25 cellular contexts compared by ENCODE assay signal in genomic region chr12:122050706-122051105, GRCh38. TPM values are rescaled to one million over a fixed set of nuclear protein-coding genes. Genes with fewer than 3 reads are reported as not detected.
A peak's percentile ranks its signal among the peaks of the same experiment; 100 is the strongest.
DNase-seq lines count a peak whose midpoint lies in the region; ATAC-seq, FAIRE-seq and TF ChIP-seq lines count a peak whose summit lies in the region.
"Had no signal": no experiment of that assay in that cellular context is flagged by ENCODE, and none has a peak within 500 bp of the region (broad histone marks: within the 10 kb centered on the region; RNA-seq: fewer than 3 reads in every experiment).

No MANE protein-coding gene starts in this region.

- no peak overlapping the region for H3K4me3 Mint-ChIP-seq in activated CD4-positive, alpha-beta T cell treated with anti-CD3 and anti-CD28 coated beads, Interleukin-2, amount 10 ng/mL, durations not matched to agents 24 days and 14 days
- H3K4me3 Mint-ChIP-seq: activated naive CD8-positive, alpha-beta T cell treated with anti-CD3 and anti-CD28 coated beads, Interleukin-2, amount 50 U/mL, for 24 hours; CD8-positive, alpha-beta T cell; GM23338 had no signal

- H3K27ac ChIP-seq in body of pancreas (peak overlapping the region; percentile 58 to 80 (median 77)), gastroesophageal sphincter (peak overlapping the region; percentile 0 to 78 (median 70)), pancreas (peak overlapping the region; percentile 49 to 86 (median 72)), upper lobe of right lung (peak overlapping the region; percentile 30)
- H3K27ac ChIP-seq: neutrophil, PC-9, SJSA1 had no signal

- no peak for TF ChIP-seq EP300 in gastroesophageal sphincter (IDR thresholded peaks at IDR 0.05)

- H3K27ac Mint-ChIP-seq in activated CD4-positive, alpha-beta T cell treated with anti-CD3 and anti-CD28 coated beads, Interleukin-2, amount 10 ng/mL, durations not matched to agents 24 days and 14 days: no peak overlapping the region
- H3K27ac Mint-ChIP-seq: activated naive CD8-positive, alpha-beta T cell treated with anti-CD3 and anti-CD28 coated beads, Interleukin-2, amount 50 U/mL, for 24 hours; CD8-positive, alpha-beta T cell; GM23338 had no signal

- DNase-seq in body of pancreas: no peak
- DNase-seq in pancreas: no peak
- DNase-seq in upper lobe of right lung: no peak
- no peak for DNase-seq in MG63
- no peak for DNase-seq in activated CD4-positive, alpha-beta T cell treated with anti-CD3 and anti-CD28 coated beads, Interleukin-2, amount 10 ng/mL, durations not matched to agents 24 days and 14 days
- no peak for DNase-seq in NCI-H2029 treated with DMSO at 0.1 percent for 48 hours (lab: John Stamatoyannopoulos, UW)
- DNase-seq: activated CD4-positive, alpha-beta T cell treated with anti-CD3 and anti-CD28 coated beads, Interleukin-2, amount 50 U/mL, for 1 hour; activated effector memory CD4-positive, alpha-beta T cell treated with Interleukin-2 at 50 U/mL for 16 hours; activated naive CD8-positive, alpha-beta T cell treated with anti-CD3 and anti-CD28 coated beads, Interleukin-2, amount 50 U/mL, for 24 hours; caudate nucleus; CD8-positive, alpha-beta T cell; GF-D8; KBM-7; mucosa of descending colon; NCI-H187 treated with DMSO at 0.1 percent for 48 hours; NCI-H226; PC-9; T-helper 2 cell; testis had no signal

- ATAC-seq in body of pancreas: no peak
- ATAC-seq in gastroesophageal sphincter: no peak
- ATAC-seq in pancreas: no peak
- ATAC-seq in upper lobe of right lung: no peak
- ATAC-seq: activated naive CD8-positive, alpha-beta T cell treated with anti-CD3 and anti-CD28 coated beads, Interleukin-2, amount 50 U/mL, for 24 hours; CD8-positive, alpha-beta T cell; GM23338; mucosa of descending colon; sciatic nerve had no signal

- 82 to 86% methylated on average over 20 of the region's 20 CpGs for WGBS in body of pancreas, 2 donors
- WGBS in gastroesophageal sphincter (ENCODE audit: low coverage in 1 of 2), 2 donors: 40 to 79% methylated on average over 1 to 18 of the region's 20 CpGs
- WGBS in pancreas, 2 donors: 81 to 88% methylated on average over 20 of the region's 20 CpGs

- no peaks in the 10 kb centered on the region for H3K27me3 ChIP-seq in body of pancreas
- no peaks in the 10 kb centered on the region for H3K27me3 ChIP-seq in gastroesophageal sphincter
- H3K27me3 ChIP-seq in pancreas: no peaks in the 10 kb centered on the region
- no peaks in the 10 kb centered on the region for H3K27me3 ChIP-seq in upper lobe of right lung
- no peaks in the 10 kb centered on the region for H3K27me3 ChIP-seq in MG63
- H3K27me3 ChIP-seq: neutrophil, SJSA1, testis had no signal

- no peaks in the 10 kb centered on the region for H3K9me3 Mint-ChIP-seq in activated CD4-positive, alpha-beta T cell treated with anti-CD3 and anti-CD28 coated beads, Interleukin-2, amount 10 ng/mL, durations not matched to agents 24 days and 14 days
- H3K9me3 Mint-ChIP-seq: activated naive CD8-positive, alpha-beta T cell treated with anti-CD3 and anti-CD28 coated beads, Interleukin-2, amount 50 U/mL, for 24 hours; CD8-positive, alpha-beta T cell; GM23338 had no signal

- H3K9me3 ChIP-seq in body of pancreas (no peaks in the 10 kb centered on the region), gastroesophageal sphincter (no peaks in the 10 kb centered on the region), pancreas (no peaks in the 10 kb centered on the region), upper lobe of right lung (no peaks in the 10 kb centered on the region), MG63 (no peaks in the 10 kb centered on the region)
- H3K9me3 ChIP-seq: mucosa of descending colon, neutrophil, SJSA1, testis had no signal

- H3K4me1 ChIP-seq in body of pancreas: peaks cover 34% of the 10 kb centered on the region
- H3K4me1 ChIP-seq in gastroesophageal sphincter: peaks cover 0 to 41% (median 13%) of the 10 kb centered on the region in 3 donors
- peaks cover 10 to 22% (median 16%) of the 10 kb centered on the region in 3 donors for H3K4me1 ChIP-seq in pancreas
- peaks cover 18% of the 10 kb centered on the region for H3K4me1 ChIP-seq in upper lobe of right lung

- no peak for FAIRE-seq in pancreas (lab: Jason Lieb, UNC)
- FAIRE-seq: GM19239 had no signal

- H3K4me3 ChIP-seq in body of pancreas (no peak overlapping the region), gastroesophageal sphincter (no peak overlapping the region), pancreas (no peak overlapping the region), upper lobe of right lung (no peak overlapping the region), MG63 (no peak overlapping the region)
- H3K4me3 ChIP-seq: GM23338, mucosa of descending colon, PC-9, SJSA1, testis had no signal

- H3K36me3 ChIP-seq in body of pancreas (replicated peaks in 1 of 2; ENCODE audit: insufficient read depth in 1 of 2, low read depth in 2 of 2) (peaks cover 0 to 6% of the 10 kb centered on the region in 2 donors), gastroesophageal sphincter (peaks cover 0 to 28% of the 10 kb centered on the region in 2 donors), pancreas (peaks cover 0 to 19% (median 0%) of the 10 kb centered on the region in 3 donors), upper lobe of right lung (peaks cover 3% of the 10 kb centered on the region), MG63 (no peaks in the 10 kb centered on the region)
- H3K36me3 ChIP-seq: neutrophil had no signal

- TF ChIP-seq CTCF in body of pancreas (IDR thresholded peaks at IDR 0.05) (no peak), gastroesophageal sphincter (IDR thresholded peaks at IDR 0.05) (no peak), pancreas (IDR thresholded peaks at IDR 0.05) (no peak), upper lobe of right lung (IDR thresholded peaks at IDR 0.05) (no peak)

- no peak for TF ChIP-seq POLR2A in body of pancreas (IDR thresholded peaks at IDR 0.05)
- TF ChIP-seq POLR2A in gastroesophageal sphincter (IDR thresholded peaks at IDR 0.05): no peak

- intact Hi-C loops in body of pancreas (cut with DNase I) (no loop called here), pancreas (cut with DNase I) (loop anchor here in 2 of 3 donors (5.0 to 10.0 kb wide), 2 partner anchors 72 to 134 kb away; partner anchors contain the start of gene LRRC43 (in 1 of the 2)), upper lobe of right lung (cut with DNase I) (no loop called here)
- intact Hi-C loops in activated CD4-positive, alpha-beta T cell treated with anti-CD3 and anti-CD28 coated beads, Interleukin-2, amount 10 ng/mL, durations not matched to agents 24 days and 14 days (cut with micrococcal nuclease): no loop called here

- peaks cover 6% of the 10 kb centered on the region for H3K4me1 Mint-ChIP-seq in activated CD4-positive, alpha-beta T cell treated with anti-CD3 and anti-CD28 coated beads, Interleukin-2, amount 10 ng/mL, durations not matched to agents 24 days and 14 days

- H3K36me3 Mint-ChIP-seq in activated CD4-positive, alpha-beta T cell treated with anti-CD3 and anti-CD28 coated beads, Interleukin-2, amount 10 ng/mL, durations not matched to agents 24 days and 14 days (ENCODE audit: low read depth): no peaks in the 10 kb centered on the region

- no peaks in the 10 kb centered on the region for H3K27me3 Mint-ChIP-seq in activated CD4-positive, alpha-beta T cell treated with anti-CD3 and anti-CD28 coated beads, Interleukin-2, amount 10 ng/mL, durations not matched to agents 24 days and 14 days
- H3K27me3 Mint-ChIP-seq: activated naive CD8-positive, alpha-beta T cell treated with anti-CD3 and anti-CD28 coated beads, Interleukin-2, amount 50 U/mL, for 24 hours had no signal

RNA-seq across cellular contexts. Expression of gene MLXIP, which starts 27.9 kb away (rescaled TPM):
- 10 to 100 TPM; 43.6 to 84.0 TPM for total RNA-seq in body of pancreas
- 10 to 100 TPM; 28.8 to 87.4 (median 54.9) TPM for total RNA-seq in gastroesophageal sphincter
- total RNA-seq in pancreas: 10 to 100 TPM; 44.0 to 78.0 (median 55.5) TPM
- 10 to 100 TPM; 35.4 to 90.1 TPM for polyA plus RNA-seq in pancreas
- 57.4 TPM for total RNA-seq in upper lobe of right lung
- 3.5 and 4.0 TPM in 2 replicates for total RNA-seq in MG63 (2014; rRNA removed; shearing (Covaris generic); ENCODE audit: low replicate concordance)
- 47.6 and 48.0 TPM in 2 replicates for total RNA-seq in activated CD4-positive, alpha-beta T cell treated with anti-CD3 and anti-CD28 coated beads, Interleukin-2, amount 10 ng/mL, durations not matched to agents 24 days and 14 days

RNA-seq across cellular contexts. Expression of gene BCL7A, which starts 29.0 kb away (rescaled TPM):
- total RNA-seq in body of pancreas (10 to 100 TPM; 19.1 to 25.2 TPM), gastroesophageal sphincter (1 to 10 TPM; 4.7 to 8.5 (median 5.6) TPM), pancreas (10 to 100 TPM in 3 of 6 donors, 1 to 10 TPM in 3; 8.3 to 13.4 (median 10.5) TPM), upper lobe of right lung (11.4 TPM)
- 1 to 10 TPM; 6.9 to 8.3 TPM for polyA plus RNA-seq in pancreas
- 1.8 and 2.4 TPM in 2 replicates for total RNA-seq in MG63 (2014; rRNA removed; shearing (Covaris generic); ENCODE audit: low replicate concordance)
- 9.3 and 10.7 TPM in 2 replicates for total RNA-seq in activated CD4-positive, alpha-beta T cell treated with anti-CD3 and anti-CD28 coated beads, Interleukin-2, amount 10 ng/mL, durations not matched to agents 24 days and 14 days

Comparison
In these comparisons a context has a peak if more than half of its experiments do, and no peak if none do; other contexts are left out.
1. intact Hi-C loops: an anchor here in pancreas (5.0 to 10.0 kb wide); none called in body of pancreas, upper lobe of right lung and activated CD4-positive, alpha-beta T cell treated with anti-CD3 and anti-CD28 coated beads, Interleukin-2, amount 10 ng/mL, durations not matched to agents 24 days and 14 days.